In genomic region chr2:101796825-101797600, GRCh38 we compare ENCODE assay signal across 1 cellular context.
TF ChIP-seq lines count a peak whose summit lies in the region.

No MANE protein-coding gene starts in this region.

TF ChIP-seq in GM23338, 12 proteins besides CTCF, POLR2A, EP300 and RAD21 (continued from another document):
- no peak for TF ChIP-seq ETS1 (IDR thresholded peaks at IDR 0.05)
- TF ChIP-seq JUNB (IDR thresholded peaks at IDR 0.05; ENCODE audit: unreplicated experiment) = no peak
- no peak for TF ChIP-seq EZH2phosphoT487 (IDR thresholded peaks at IDR 0.05; ENCODE audit: unreplicated experiment)
- TF ChIP-seq ZNF331 (CRISPR knock-in tag; IDR thresholded peaks at IDR 0.05; ENCODE audit: low read depth) = no peak
- no peak for TF ChIP-seq REST (IDR thresholded peaks at IDR 0.05; ENCODE audit: unreplicated experiment)
- no peak for TF ChIP-seq ZNF462 (CRISPR knock-in tag; IDR thresholded peaks at IDR 0.05)
